16 cellular contexts compared by ENCODE assay signal in genomic region chr4:8560265-8561047, GRCh38. TPM values are rescaled to one million over a fixed set of nuclear protein-coding genes. Genes with fewer than 3 reads are reported as not detected.
A peak's percentile ranks its signal among the peaks of the same experiment; 100 is the strongest.
DNase-seq lines count a peak whose midpoint lies in the region; ATAC-seq and TF ChIP-seq lines count a peak whose summit lies in the region.
"Had no signal": no experiment of that assay in that cellular context is flagged by ENCODE, and none has a peak within 500 bp of the region (broad histone marks: within the 10 kb centered on the region; RNA-seq: fewer than 3 reads in every experiment).

No MANE protein-coding gene starts in this region.

- H3K4me2 ChIP-seq in BLaER1 (peak overlapping the region; percentile 87), MM.1S (ENCODE audit: low read depth, low read length) (peak overlapping the region; percentile 41; the same call in 1 of the 2 replicates), neuronal stem cell (ENCODE audit: insufficient read depth, low read length, poor library complexity, severe bottlenecking) (no peak overlapping the region), mammary epithelial cell (ENCODE audit: insufficient read depth, low read depth, low read length) (no peak overlapping the region)

- no peak overlapping the region for H2BK15ac ChIP-seq in neuronal stem cell (ENCODE audit: low read length)

- H3K4me3 Mint-ChIP-seq in activated T-helper 17 cell treated with anti-CD3 and anti-CD28 coated beads, Interleukin-2, amount 50 U/mL, for 72 hours = no peak overlapping the region
- H3K4me3 Mint-ChIP-seq: naive thymus-derived CD8-positive, alpha-beta T cell had no signal

- DNase-seq in MM.1S (no peak), epithelial cell of esophagus (ENCODE audit: low read depth) (peak; percentile 27), neuronal stem cell (ENCODE audit: low spot score) (no peak), Ammon's horn (ENCODE audit: low spot score) (no peak), mammary epithelial cell (no peak)
- DNase-seq: activated naive CD4-positive, alpha-beta T cell treated with anti-CD3 and anti-CD28 coated beads, Interleukin-2, amount 50 U/mL, for 16 hours; body of pancreas; cortex of kidney; NCI-H69 had no signal

- dilution Hi-C loops in mammary epithelial cell (cut with HindIII; ENCODE audit: low sequenced_read_pairs) = no loop called here

- H3K9me3 ChIP-seq in BLaER1 (no peaks in the 10 kb centered on the region), MM.1S (replicated peaks; ENCODE audit: insufficient read depth, low read length) (no peaks in the 10 kb centered on the region), neuronal stem cell (replicated peaks in 1 of 2; ENCODE audit: control insufficient read depth in 2 of 2, insufficient read depth in 1 of 2, low read depth in 1 of 2, low read length in 2 of 2) (no peaks in the 10 kb centered on the region), mammary epithelial cell (replicated peaks; ENCODE audit: insufficient read depth, low read length) (no peaks in the 10 kb centered on the region)
- H3K9me3 ChIP-seq: body of pancreas had no signal

- H4K20me1 ChIP-seq in BLaER1 (no peaks in the 10 kb centered on the region), MM.1S (ENCODE audit: insufficient read depth, low read length) (no peaks in the 10 kb centered on the region), mammary epithelial cell (ENCODE audit: insufficient read depth, low read length) (no peaks in the 10 kb centered on the region)

- in situ Hi-C loops in mammary epithelial cell (cut with MboI; ENCODE audit: low sequenced_read_pairs in 2 of 2) = no loop called here

- H2BK5ac ChIP-seq in neuronal stem cell (ENCODE audit: low read length) = no peak overlapping the region

- no peaks in the 10 kb centered on the region for H3K79me1 ChIP-seq in neuronal stem cell (ENCODE audit: low read depth, low read length)

- CTCF ChIA-PET in mammary epithelial cell (lab: Charles Lee; ENCODE audit: low non-redundant PET) = no interaction called here

- H4K91ac ChIP-seq in neuronal stem cell (ENCODE audit: low read depth, low read length, poor library complexity) = no peak overlapping the region

- H3K79me2 ChIP-seq in MM.1S (ENCODE audit: low read length) = no peaks in the 10 kb centered on the region
- no peaks in the 10 kb centered on the region for H3K79me2 ChIP-seq in mammary epithelial cell (ENCODE audit: insufficient read depth, low read length)

- H2AFZ ChIP-seq in MM.1S (ENCODE audit: low read length) (peak overlapping the region; percentile 42; the same call in 1 of the 2 replicates), neuronal stem cell (ENCODE audit: low read length) (no peak overlapping the region), mammary epithelial cell (ENCODE audit: low read depth, low read length) (no peak overlapping the region)

- no peak overlapping the region for H3K4ac ChIP-seq in neuronal stem cell (ENCODE audit: low read length)

- no TSS peak for BruUV-seq in mammary epithelial cell (replicated peaks; lab: Mats Ljungman, UMichigan)

- H4K8ac ChIP-seq in neuronal stem cell (ENCODE audit: low read depth, low read length) = no peak overlapping the region

- H3F3A ChIP-seq in MM.1S (ENCODE audit: insufficient read depth, low read length) = no peaks in the 10 kb centered on the region

- no CpG with 5 or more reads among the region's 16 CpGs for WGBS in neuronal stem cell (ENCODE audit: extremely low coverage in 2 of 2, insufficient read length in 2 of 2, insufficient replicate concordance in 1 of 2), 2 donors
- WGBS in mammary epithelial cell (ENCODE audit: low coverage, missing lambda C conversion rate) = 70% methylated on average over 10 of the region's 16 CpGs

- H2BK12ac ChIP-seq in neuronal stem cell (ENCODE audit: low read length) = no peak overlapping the region

- no peaks in the 10 kb centered on the region; the same call in 1 of the 2 replicates for H3K27me3 ChIP-seq in BLaER1
- no peaks in the 10 kb centered on the region for H3K27me3 ChIP-seq in MM.1S (replicated peaks; ENCODE audit: insufficient read depth, low read length)
- peaks cover 0 to 3% (median 0%) of the 10 kb centered on the region in 3 experiments for H3K27me3 ChIP-seq in neuronal stem cell (ENCODE audit: control insufficient read depth in 3 of 3, insufficient read depth in 3 of 3, low read depth in 1 of 3, low read length in 3 of 3)
- no peaks in the 10 kb centered on the region for H3K27me3 ChIP-seq in mammary epithelial cell (ENCODE audit: insufficient read depth, low read length)
- H3K27me3 ChIP-seq: body of pancreas had no signal

- H2AK5ac ChIP-seq in neuronal stem cell (ENCODE audit: low read depth, low read length) = no peak overlapping the region

- intact Hi-C loops in mammary epithelial cell (cut with micrococcal nuclease) = no loop called here

- no peak for ATAC-seq in GM21619 (IDR thresholded peaks at IDR 0.05; ENCODE audit: unreplicated experiment)
- no peak for ATAC-seq in activated T-helper 17 cell treated with anti-CD3 and anti-CD28 coated beads, Interleukin-2, amount 50 U/mL, for 72 hours (replicated peaks)
- ATAC-seq: body of pancreas; naive thymus-derived CD8-positive, alpha-beta T cell had no signal

- no peaks in the 10 kb centered on the region for H3K27me3 Mint-ChIP-seq in activated T-helper 17 cell treated with anti-CD3 and anti-CD28 coated beads, Interleukin-2, amount 50 U/mL, for 72 hours

- H3K4me1 Mint-ChIP-seq in activated T-helper 17 cell treated with anti-CD3 and anti-CD28 coated beads, Interleukin-2, amount 50 U/mL, for 72 hours = no peaks in the 10 kb centered on the region
- H3K4me1 Mint-ChIP-seq: naive thymus-derived CD8-positive, alpha-beta T cell had no signal

- no peaks in the 10 kb centered on the region for H3K9me2 ChIP-seq in MM.1S (replicated peaks; ENCODE audit: insufficient read depth, low read length)

- TF ChIP-seq CTCF in MM.1S (IDR thresholded peaks at IDR 0.05; ENCODE audit: low read length) (no peak), epithelial cell of esophagus (IDR thresholded peaks at IDR 0.05; ENCODE audit: insufficient read depth, low read depth, low read length, missing control alignments) (no peak), mammary epithelial cell (conservative IDR thresholded peaks at IDR 0.05 in 1 of 2, IDR thresholded peaks at IDR 0.05 in 1 of 2; ENCODE audit: extremely low read depth in 1 of 2, insufficient read depth in 1 of 2, low read depth in 1 of 2, low read length in 2 of 2) (no peak)

- H3K27ac Mint-ChIP-seq in activated T-helper 17 cell treated with anti-CD3 and anti-CD28 coated beads, Interleukin-2, amount 50 U/mL, for 72 hours = no peak overlapping the region
- H3K27ac Mint-ChIP-seq: naive thymus-derived CD8-positive, alpha-beta T cell had no signal

- H3K4me1 ChIP-seq in BLaER1 (peaks cover 27% of the 10 kb centered on the region), MM.1S (ENCODE audit: low read length) (peaks cover 38% of the 10 kb centered on the region), neuronal stem cell (ENCODE audit: control insufficient read depth in 2 of 2, insufficient read depth in 1 of 2, low read depth in 1 of 2, low read length in 2 of 2) (no peaks in the 10 kb centered on the region), mammary epithelial cell (ENCODE audit: insufficient read depth, low read length) (no peaks in the 10 kb centered on the region)
- H3K4me1 ChIP-seq: body of pancreas had no signal

- H3K18ac ChIP-seq in neuronal stem cell (ENCODE audit: low read length) = no peak overlapping the region

- H3K36me3 Mint-ChIP-seq in activated T-helper 17 cell treated with anti-CD3 and anti-CD28 coated beads, Interleukin-2, amount 50 U/mL, for 72 hours (ENCODE audit: low read depth) = no peaks in the 10 kb centered on the region
- H3K36me3 Mint-ChIP-seq: naive thymus-derived CD8-positive, alpha-beta T cell had no signal

- H3K9ac ChIP-seq in BLaER1 (peak overlapping the region; percentile 16; the same call in 1 of the 2 replicates), MM.1S (ENCODE audit: low read length) (no peak overlapping the region), neuronal stem cell (ENCODE audit: low read depth, low read length, poor library complexity) (no peak overlapping the region), mammary epithelial cell (ENCODE audit: insufficient read depth, low read length) (no peak overlapping the region)

- no peak overlapping the region for H3K23ac ChIP-seq in neuronal stem cell (ENCODE audit: low read depth, low read length, poor library complexity)

- H3K36me3 ChIP-seq in BLaER1 (no peaks in the 10 kb centered on the region), MM.1S (replicated peaks; ENCODE audit: insufficient read depth, low read length) (no peaks in the 10 kb centered on the region), neuronal stem cell (replicated peaks in 1 of 2; ENCODE audit: control insufficient read depth in 2 of 2, insufficient read depth in 2 of 2, low read length in 2 of 2) (no peaks in the 10 kb centered on the region), mammary epithelial cell (ENCODE audit: insufficient read depth, low read length) (no peaks in the 10 kb centered on the region)

- H3K27ac ChIP-seq in BLaER1 = no peak overlapping the region
- peak overlapping the region; percentile 44; the same call in 1 of the 2 replicates for H3K27ac ChIP-seq in MM.1S (ENCODE audit: low read length)
- no peak overlapping the region for H3K27ac ChIP-seq in neuronal stem cell (replicated peaks; ENCODE audit: low read length)
- H3K27ac ChIP-seq in mammary epithelial cell (ENCODE audit: insufficient read depth, low read depth, low read length) = no peak overlapping the region
- H3K27ac ChIP-seq: body of pancreas had no signal

- peak overlapping the region; percentile 28 for H2BK120ac ChIP-seq in neuronal stem cell (ENCODE audit: low read depth, low read length)

- no peak overlapping the region for H3K14ac ChIP-seq in neuronal stem cell (ENCODE audit: low read length)

- H3K4me3 ChIP-seq in BLaER1 (no peak overlapping the region), MM.1S (ENCODE audit: low read length) (no peak overlapping the region), epithelial cell of esophagus (ENCODE audit: low read length) (no peak overlapping the region), neuronal stem cell (ENCODE audit: low read length in 2 of 2) (no peak overlapping the region), mammary epithelial cell (replicated peaks in 1 of 3; ENCODE audit: insufficient read depth in 1 of 3, low read depth in 2 of 3, low read length in 3 of 3) (no peak overlapping the region)
- H3K4me3 ChIP-seq: body of pancreas had no signal

- H3K9me3 Mint-ChIP-seq in activated T-helper 17 cell treated with anti-CD3 and anti-CD28 coated beads, Interleukin-2, amount 50 U/mL, for 72 hours = no peaks in the 10 kb centered on the region
- H3K9me3 Mint-ChIP-seq: naive thymus-derived CD8-positive, alpha-beta T cell had no signal

RNA-seq across cellular contexts. Expression of gene GPR78, which starts 19.7 kb away (rescaled TPM):
- 0.22 TPM for polyA plus RNA-seq in neuronal stem cell (2013, experiment 1 of 2)
- 0.15 TPM for polyA plus RNA-seq in neuronal stem cell (2013, experiment 2 of 2)
- total RNA-seq in mammary epithelial cell = not detected
- polyA plus RNA-seq in mammary epithelial cell = not detected
- polyA minus RNA-seq in mammary epithelial cell = not detected
- not detected for total RNA-seq in activated T-helper 17 cell treated with anti-CD3 and anti-CD28 coated beads, Interleukin-2, amount 50 U/mL, for 72 hours
- total RNA-seq: body of pancreas; Daoy; epithelial cell of proximal tubule; glomerular endothelial cell; naive thymus-derived CD8-positive, alpha-beta T cell had no signal
- polyA plus RNA-seq: naive thymus-derived CD8-positive, alpha-beta T cell had no signal

RNA-seq across cellular contexts. Expression of gene CPZ, which starts 32.1 kb away (rescaled TPM):
- polyA plus RNA-seq in neuronal stem cell (2013, experiment 1 of 2) = 6.7 TPM
- 6.7 TPM for polyA plus RNA-seq in neuronal stem cell (2013, experiment 2 of 2)
- total RNA-seq in mammary epithelial cell = not detected
- polyA plus RNA-seq in mammary epithelial cell = not detected
- not detected for polyA minus RNA-seq in mammary epithelial cell
- total RNA-seq in activated T-helper 17 cell treated with anti-CD3 and anti-CD28 coated beads, Interleukin-2, amount 50 U/mL, for 72 hours = not detected
- total RNA-seq: naive thymus-derived CD8-positive, alpha-beta T cell had no signal
- polyA plus RNA-seq: naive thymus-derived CD8-positive, alpha-beta T cell had no signal

Comparison
In these comparisons a context has a peak if more than half of its experiments do, and no peak if none do; other contexts are left out.
1. H3K4me2 ChIP-seq: peak in BLaER1 (single experiment) and MM.1S (single experiment); none in neuronal stem cell (single experiment) and mammary epithelial cell (single experiment).